ENCODE assay signal across 2 cellular contexts in genomic region chr5:72598461-72599433, GRCh38.
TF ChIP-seq lines count a peak whose summit lies in the region.

No MANE protein-coding gene starts in this region.

TF ChIP-seq in SK-N-SH, 30 proteins besides CTCF, POLR2A, EP300 and RAD21 (continued from another document):
- TF ChIP-seq REST (IDR thresholded peaks at IDR 0.05; ENCODE audit: low read depth, low read length) (no peak), PBX3 (IDR thresholded peaks at IDR 0.05) (no peak), EZH2phosphoT487 (IDR thresholded peaks at IDR 0.05; ENCODE audit: borderline replicate concordance, low read depth) (no peak), TEAD4 (IDR thresholded peaks at IDR 0.05; ENCODE audit: borderline replicate concordance, insufficient read depth) (no peak), NRF1 (IDR thresholded peaks at IDR 0.05; ENCODE audit: low read depth, low read length) (no peak), MEF2A (IDR thresholded peaks at IDR 0.05; ENCODE audit: borderline replicate concordance, low read depth) (no peak)

TF ChIP-seq in SK-N-SH treated with all-trans-retinoic acid at 6 μM for 48 hours, 23 proteins besides CTCF, POLR2A, EP300 and RAD21 (continued from another document):
- TF ChIP-seq PATZ1 (CRISPR knock-in tag; IDR thresholded peaks at IDR 0.05; ENCODE audit: borderline replicate concordance) = no peak
- no peak for TF ChIP-seq ESRRG (CRISPR knock-in tag; IDR thresholded peaks at IDR 0.05)
- TF ChIP-seq BACH2 (CRISPR knock-in tag; IDR thresholded peaks at IDR 0.05; ENCODE audit: borderline replicate concordance) = no peak
